17 cellular contexts compared by ENCODE assay signal in genomic region chr1:185077374-185077773, GRCh38. TPM values are rescaled to one million over a fixed set of nuclear protein-coding genes. Genes with fewer than 3 reads are reported as not detected.
DNase-seq lines count a peak whose midpoint lies in the region; ATAC-seq, FAIRE-seq and TF ChIP-seq lines count a peak whose summit lies in the region.
"Had no signal": no experiment of that assay in that cellular context is flagged by ENCODE, and none has a peak within 500 bp of the region (broad histone marks: within the 10 kb centered on the region; RNA-seq: fewer than 3 reads in every experiment).

No MANE protein-coding gene starts in this region.

- no peak overlapping the region for H2AK5ac ChIP-seq in H9 (ENCODE audit: insufficient read length, low read length)

- H3K36me3 ChIP-seq in K562 (ENCODE audit: control insufficient read depth, insufficient read depth, low read length) (no peaks in the 10 kb centered on the region), kidney (ENCODE audit: control insufficient read depth in 1 of 2, insufficient read depth in 2 of 2, low read length in 2 of 2) (no peaks in the 10 kb centered on the region)

- intact Hi-C loops in K562 (cut with micrococcal nuclease) (no loop called here), kidney (cut with DNase I) (no loop called here)

- H3K27ac Mint-ChIP-seq in H9, result peak overlapping the region in 2 of 3 experiments; percentile 82 to 84; a peak in 3 of 7 replicates
- H3K27ac Mint-ChIP-seq: CD4-positive, alpha-beta memory T cell had no signal

- H3K18ac ChIP-seq in H9 (ENCODE audit: insufficient read length, low read depth, low read length), result no peak overlapping the region

- DNase-seq in H9, result no peak
- DNase-seq in K562 (ENCODE audit: extremely low read depth in 1 of 4, low spot score in 3 of 4), result no peak
- DNase-seq in kidney, result no peak
- no peak for DNase-seq in dermis blood vessel endothelial cell
- DNase-seq: C1 segment of cervical spinal cord; Calu3; CD4-positive, alpha-beta memory T cell; COR-L47; DMS53; DMS79 treated with DMSO at 0.1 percent for 48 hours; GOT3; HCEC 1CT had no signal

- H3K56ac ChIP-seq in H9 (ENCODE audit: insufficient read length, low read depth, low read length), result no peak overlapping the region

- CTCF ChIA-PET in K562 (lab: Yijun Ruan, JAX; ENCODE audit: low intra/inter-chr PET ratio), result no interaction called here

- peaks cover 8% of the 10 kb centered on the region for H3K79me1 ChIP-seq in H9 (ENCODE audit: insufficient read depth, low read depth, low read length, poor library complexity, severe bottlenecking)

- H3K4me2 ChIP-seq in H9 (ENCODE audit: insufficient read depth, insufficient read length, low read length) (no peak overlapping the region), K562 (ENCODE audit: insufficient read depth, low read length) (no peak overlapping the region)

- H3K27ac ChIP-seq in H9 (ENCODE audit: insufficient read length, low read depth, low read length) (no peak overlapping the region), K562 (ENCODE audit: extremely low read depth, low read depth, low read length) (no peak overlapping the region), kidney (ENCODE audit: low read depth in 2 of 2, low read length in 2 of 2) (no peak overlapping the region)

- H2BK120ac ChIP-seq in H9 (ENCODE audit: low read depth, low read length, poor library complexity, severe bottlenecking), result no peak overlapping the region

- no peak overlapping the region for H3K4me3 Mint-ChIP-seq in H9

- H3K79me2 ChIP-seq in H9 (ENCODE audit: insufficient read depth, low read length) (peaks cover 21% of the 10 kb centered on the region; the same call in 1 of the 2 replicates), K562 (ENCODE audit: control insufficient read depth, insufficient read depth, low read length) (peaks cover 84% of the 10 kb centered on the region)

- H3K14ac ChIP-seq in H9 (ENCODE audit: insufficient read depth, low read length), result no peak overlapping the region

- peaks cover 8% of the 10 kb centered on the region for H3K4me1 ChIP-seq in H9 (ENCODE audit: insufficient read depth, low read length)
- peaks cover 0 to 9% of the 10 kb centered on the region in 2 experiments; a peak in 3 of 5 replicates for H3K4me1 ChIP-seq in K562 (replicated peaks in 1 of 2; ENCODE audit: control insufficient read depth in 2 of 2, insufficient read depth in 2 of 2, low read length in 2 of 2)
- H3K4me1 ChIP-seq in kidney (ENCODE audit: control insufficient read depth in 1 of 2, insufficient read depth in 1 of 2, low read depth in 1 of 2, low read length in 2 of 2), result no peaks in the 10 kb centered on the region

- no peak overlapping the region for H3T11ph ChIP-seq in H9 (ENCODE audit: low read length)

- FAIRE-seq in K562 (lab: Jason Lieb, UNC) (peak; percentile 44), kidney (lab: Jason Lieb, UNC) (peak; percentile 33)
- FAIRE-seq: GM12892, GM19239, H54 had no signal

- no peak overlapping the region for H4K5ac ChIP-seq in H9 (ENCODE audit: insufficient read length, low read depth, low read length)

- no peaks in the 10 kb centered on the region for H3K23me2 ChIP-seq in H9 (ENCODE audit: insufficient read length, low read depth, low read length, poor library complexity, severe bottlenecking)

- no peak overlapping the region for H3K4me3 ChIP-seq in K562
- no peak overlapping the region for H3K4me3 ChIP-seq in kidney (ENCODE audit: low read length in 2 of 2)

- H3K9me1 ChIP-seq in K562 (ENCODE audit: control insufficient read depth, insufficient read depth, low read length), result no peaks in the 10 kb centered on the region

- no peak overlapping the region for H2BK5ac ChIP-seq in H9 (ENCODE audit: insufficient read length, low read length)

- ATAC-seq in K562, result no peak
- no peak for ATAC-seq in GM21723 (IDR thresholded peaks at IDR 0.05; ENCODE audit: unreplicated experiment)
- no peak for ATAC-seq in HG03108 (IDR thresholded peaks at IDR 0.05; ENCODE audit: unreplicated experiment)

- H3K9ac ChIP-seq in H9 (ENCODE audit: extremely low read depth, insufficient read length, low read length) (no peak overlapping the region), K562 (ENCODE audit: insufficient read depth in 1 of 2, low read depth in 2 of 2, low read length in 2 of 2) (no peak overlapping the region), kidney (ENCODE audit: low read length in 2 of 2) (no peak overlapping the region)

- H2AFZ ChIP-seq in H9 (ENCODE audit: low read length) (no peak overlapping the region), K562 (ENCODE audit: low read depth, low read length) (no peak overlapping the region)

- BruUV-seq in K562 (replicated peaks; lab: Mats Ljungman, UMichigan), result no TSS peak

- H3K4ac ChIP-seq in H9 (ENCODE audit: low read depth, low read length), result no peak overlapping the region

- TF ChIP-seq EP300 in K562 (IDR thresholded peaks at IDR 0.05; ENCODE audit: low read length), result no peak

- in situ Hi-C loops in K562 (cut with MboI), result no loop called here

- H3K27me3 Mint-ChIP-seq in H9 (ENCODE audit: low read depth), result no peaks in the 10 kb centered on the region
- H3K27me3 Mint-ChIP-seq: CD4-positive, alpha-beta memory T cell had no signal

- no peak overlapping the region for H2BK15ac ChIP-seq in H9 (ENCODE audit: low read depth, low read length)

- no peak overlapping the region for H4K91ac ChIP-seq in H9 (ENCODE audit: insufficient read length, low read depth, low read length)

- H3K23ac ChIP-seq in H9 (ENCODE audit: insufficient read length, low read depth, low read length), result no peak overlapping the region

- H3K27me3 ChIP-seq in H9 (ENCODE audit: insufficient read depth, low read length), result no peaks in the 10 kb centered on the region
- no peaks in the 10 kb centered on the region for H3K27me3 ChIP-seq in K562 (ENCODE audit: control insufficient read depth in 2 of 2, insufficient read depth in 2 of 2, low read length in 2 of 2)

- H4K20me1 ChIP-seq in H9 (ENCODE audit: control insufficient read depth, insufficient read depth, insufficient read length), result no peaks in the 10 kb centered on the region
- no peaks in the 10 kb centered on the region for H4K20me1 ChIP-seq in K562 (replicated peaks; ENCODE audit: control insufficient read depth, insufficient read depth, low read length)

- H3K9me3 Mint-ChIP-seq in H9, result no peaks in the 10 kb centered on the region; a peak in 1 of 5 replicates

- H2BK12ac ChIP-seq in H9 (ENCODE audit: insufficient read length, low read depth, low read length), result no peak overlapping the region

- no peak for TF ChIP-seq POLR2A in K562 (conservative IDR thresholded peaks at IDR 0.05)

- no peak overlapping the region for H2BK20ac ChIP-seq in H9 (ENCODE audit: low read depth, low read length, poor library complexity, severe bottlenecking)

- no peak overlapping the region for H4K8ac ChIP-seq in H9 (replicated peaks; ENCODE audit: insufficient read length, low read depth, low read length)

- no CpG with 5 or more reads among the region's 4 CpGs for WGBS in H9 (ENCODE audit: extremely low coverage, insufficient read length, low lambda C conversion rate)
- 79% methylated on average over 4 of the region's 4 CpGs for WGBS in K562 (ENCODE audit: insufficient coverage, low coverage, missing lambda C conversion rate)

- peaks cover 43 to 53% of the 10 kb centered on the region in 2 experiments for H3K4me1 Mint-ChIP-seq in H9

- POLR2A ChIA-PET in K562 (lab: Yijun Ruan, JAX), result interaction anchor here (0.9 kb wide), 1 partner anchor 22 kb away, joined by 5 read pairs; no protein-coding TSS in a partner anchor

- H3K9me3 ChIP-seq in H9 (ENCODE audit: control insufficient read depth, low read depth, low read length) (no peaks in the 10 kb centered on the region), K562 (replicated peaks; ENCODE audit: control insufficient read depth, insufficient read depth, low read depth, low read length) (no peaks in the 10 kb centered on the region), kidney (ENCODE audit: control insufficient read depth in 1 of 2, low read length in 2 of 2) (no peaks in the 10 kb centered on the region)

- H3K36me3 Mint-ChIP-seq in H9 (ENCODE audit: insufficient read depth in 1 of 3, low read depth in 3 of 3), result peaks cover 0 to 2% (median 0%) of the 10 kb centered on the region in 3 experiments; a peak in 2 of 7 replicates

- TF ChIP-seq CTCF in H9 (conservative IDR thresholded peaks at IDR 0.05) (no peak), K562 (IDR thresholded peaks at IDR 0.05 in 2 of 3, conservative IDR thresholded peaks at IDR 0.05 in 1 of 3; ENCODE audit: insufficient read depth in 2 of 3, low read depth in 1 of 3, low read length in 3 of 3) (no peak), kidney (IDR thresholded peaks at IDR 0.05; ENCODE audit: borderline replicate concordance, extremely low read depth, insufficient read depth) (no peak)

- TF ChIP-seq RAD21 in K562 (CRISPR knock-in tag; conservative IDR thresholded peaks at IDR 0.05 in 1 of 2, IDR thresholded peaks at IDR 0.05 in 1 of 2), result no peak

TF ChIP-seq in K562, 482 proteins besides CTCF, POLR2A, EP300 and RAD21 (continues in another document):
- no peak for TF ChIP-seq YY1 (IDR thresholded peaks at IDR 0.05; ENCODE audit: borderline replicate concordance in 1 of 3, control insufficient read depth in 1 of 3, extremely low read depth in 1 of 3, insufficient read depth in 3 of 3, insufficient read length in 1 of 3, insufficient replicate concordance in 2 of 3, low read depth in 1 of 3, low read length in 2 of 3)

RNA-seq across cellular contexts. Expression of gene RNF2, which starts 32.0 kb away (rescaled TPM):
- total RNA-seq in H9 (2021), result 75.3 and 77.0 TPM in 2 replicates
- 13.5 and 31.5 TPM in 2 replicates for total RNA-seq in K562 (2011; cell fraction: chromatin; rRNA removed; ENCODE audit: low replicate concordance)
- total RNA-seq in K562 (2011; cell fraction: nucleolus; rRNA removed), result 8.2 and 8.8 TPM in 2 replicates
- 15.3 and 23.7 TPM in 2 replicates for total RNA-seq in K562 (2011; cell fraction: nucleoplasm; rRNA removed)
- 16.1 and 16.2 TPM in 2 replicates for total RNA-seq in K562 (2014; rRNA removed)
- 33.1 and 39.8 TPM in 2 replicates for total RNA-seq in K562 (2014; rRNA removed; fragmentation: Illumina TruSeq; extraction: Trizol)
- 29.7 and 32.9 TPM in 2 replicates for total RNA-seq in K562 (2015; rRNA removed; fragmentation: Illumina TruSeq; extraction: Trizol)
- total RNA-seq in K562 (2021), result 36.4 and 40.0 TPM in 2 replicates
- 56.6 and 66.5 TPM in 2 replicates for polyA plus RNA-seq in K562 (2011; rRNA removed)
- polyA plus RNA-seq in K562 (2011; cell fraction: cytosol; rRNA removed), result 11.4 and 29.4 TPM in 2 replicates
- polyA plus RNA-seq in K562 (2011; cell fraction: nucleus; rRNA removed), result 10.9 and 20.0 TPM in 2 replicates
- 28.6 and 34.4 TPM in 2 replicates for polyA plus RNA-seq in K562 (2012)
- polyA plus RNA-seq in K562 (2014; fragmentation: Illumina TruSeq; extraction: Trizol), result 49.7 and 53.3 TPM in 2 replicates
- 1 to 10 TPM; 7.1 to 7.9 TPM for polyA plus RNA-seq in K562 (2014; fragmentation: Nextera tagmentation; extraction: Ambion mirVana)
- 23.9 TPM in 2 replicates for polyA plus RNA-seq in K562 (2014; rRNA removed)
- polyA minus RNA-seq in K562 (2011; rRNA and poly(A)+ RNA removed), result 174 and 201 TPM in 2 replicates
- 32.2 and 48.1 TPM in 2 replicates for polyA minus RNA-seq in K562 (2011; cell fraction: cytosol; rRNA and poly(A)+ RNA removed)
- polyA minus RNA-seq in K562 (2011; cell fraction: nucleus; rRNA and poly(A)+ RNA removed), result 8.3 and 18.8 TPM in 2 replicates
- total RNA-seq in kidney, result 26.0 TPM
- polyA plus RNA-seq in kidney (ENCODE audit: insufficient read depth, low read depth, low replicate concordance), result 6.7 TPM
- total RNA-seq in dermis blood vessel endothelial cell, result 25.2 and 72.0 TPM in 2 replicates
